ENCODE assay signal across 19 cellular contexts in genomic region chr12:33253123-33253522, GRCh38.
"Had no signal": no experiment of that assay in that cellular context is flagged by ENCODE, and none has a peak within 500 bp of the region (broad histone marks: within the 10 kb centered on the region; RNA-seq: fewer than 3 reads in every experiment).

No MANE protein-coding gene starts in this region.

- H3K4me3 Mint-ChIP-seq: activated CD8-positive, alpha-beta T cell treated with anti-CD3 and anti-CD28 coated beads for 36 hours; activated naive CD8-positive, alpha-beta T cell; activated T-cell treated with anti-CD3 and anti-CD28 coated beads, Interleukin-2, amount 50 U/mL, for 4 hours; brain; central memory CD8-positive, alpha-beta T cell; naive thymus-derived CD4-positive, alpha-beta T cell; stimulated activated naive B cell treated with anti-CD40 and anti-IgM and Interleukin-4, amounts not matched to agents 10 μg/mL and 1 μg/mL and 100 μg/mL, for 72 hours; WTC11 had no signal

- H3K4me3 ChIP-seq: mucosa of descending colon, tibial nerve had no signal

- H3K27ac Mint-ChIP-seq: activated CD8-positive, alpha-beta T cell treated with anti-CD3 and anti-CD28 coated beads for 36 hours; activated naive CD8-positive, alpha-beta T cell; brain; naive thymus-derived CD4-positive, alpha-beta T cell; stimulated activated naive B cell treated with anti-CD40 and anti-IgM and Interleukin-4, amounts not matched to agents 10 μg/mL and 1 μg/mL and 100 μg/mL, for 72 hours; WTC11 had no signal

- ATAC-seq: activated CD8-positive, alpha-beta T cell treated with anti-CD3 and anti-CD28 coated beads for 36 hours; activated T-cell treated with anti-CD3 and anti-CD28 coated beads, Interleukin-2, amount 50 U/mL, for 4 hours; left cardiac atrium; mucosa of descending colon; naive thymus-derived CD4-positive, alpha-beta T cell; stimulated activated naive B cell treated with anti-CD40 and anti-IgM and Interleukin-4, amounts not matched to agents 10 μg/mL and 1 μg/mL and 100 μg/mL, for 72 hours; WTC11 had no signal

- H3K4me1 Mint-ChIP-seq: brain; central memory CD8-positive, alpha-beta T cell; naive thymus-derived CD4-positive, alpha-beta T cell; stimulated activated naive B cell treated with anti-CD40 and anti-IgM and Interleukin-4, amounts not matched to agents 10 μg/mL and 1 μg/mL and 100 μg/mL, for 72 hours had no signal

- H3K27me3 Mint-ChIP-seq: activated CD8-positive, alpha-beta T cell treated with anti-CD3 and anti-CD28 coated beads for 36 hours; activated naive CD8-positive, alpha-beta T cell; brain; central memory CD8-positive, alpha-beta T cell; stimulated activated naive B cell treated with anti-CD40 and anti-IgM and Interleukin-4, amounts not matched to agents 10 μg/mL and 1 μg/mL and 100 μg/mL, for 72 hours had no signal

- H3K36me3 Mint-ChIP-seq: activated naive CD8-positive, alpha-beta T cell; brain; naive thymus-derived CD4-positive, alpha-beta T cell; stimulated activated naive B cell treated with anti-CD40 and anti-IgM and Interleukin-4, amounts not matched to agents 10 μg/mL and 1 μg/mL and 100 μg/mL, for 72 hours; WTC11 had no signal

- DNase-seq: activated CD4-positive, alpha-beta T cell treated with anti-CD3 and anti-CD28 coated beads for 4 hours; activated CD8-positive, alpha-beta T cell treated with anti-CD3 and anti-CD28 coated beads for 36 hours; activated effector memory CD4-positive, alpha-beta T cell treated with Interleukin-2 at 50 U/mL for 16 hours; activated T-cell treated with anti-CD3 and anti-CD28 coated beads, Interleukin-2, amount 50 U/mL, for 4 hours; amniotic stem cell; cortex of kidney; effector CD4-positive, alpha-beta T cell; head of caudate nucleus; left cardiac atrium; mucosa of descending colon; naive thymus-derived CD4-positive, alpha-beta T cell; retina; stimulated activated naive B cell treated with anti-CD40 and anti-IgM and Interleukin-4, amounts not matched to agents 10 μg/mL and 1 μg/mL and 100 μg/mL, for 72 hours; T-helper 2 cell had no signal

- H3K9me3 Mint-ChIP-seq: activated CD8-positive, alpha-beta T cell treated with anti-CD3 and anti-CD28 coated beads for 36 hours; brain had no signal
